Comparison of ENCODE assay signal across 1 cellular context in genomic region chr15:27082526-27082925, GRCh38.
TF ChIP-seq lines count a peak whose summit lies in the region.

No MANE protein-coding gene starts in this region.

TF ChIP-seq in SK-N-SH, 30 proteins besides CTCF, POLR2A, EP300 and RAD21 (continued from another document):
- TF ChIP-seq TEAD4 (IDR thresholded peaks at IDR 0.05; ENCODE audit: borderline replicate concordance, insufficient read depth) (no peak), SMC3 (IDR thresholded peaks at IDR 0.05; ENCODE audit: low read depth, low read length) (no peak)
